16 cellular contexts compared by ENCODE assay signal in genomic region chr14:104276435-104276834, GRCh38.
"Had no signal": no experiment of that assay in that cellular context is flagged by ENCODE, and none has a peak within 500 bp of the region (broad histone marks: within the 10 kb centered on the region; RNA-seq: fewer than 3 reads in every experiment).

No MANE protein-coding gene starts in this region.

- H3K27ac ChIP-seq: adrenal gland, foreskin keratinocyte, left ventricle myocardium inferior, tibial artery, uterus, VCaP had no signal

- FAIRE-seq: astrocyte, bronchial epithelial cell had no signal

- ATAC-seq: activated naive CD4-positive, alpha-beta T cell treated with anti-CD3 and anti-CD28 coated beads, Interleukin-2, amount 50 U/mL, for 72 hours had no signal

- H3K27me3 ChIP-seq: adrenal gland, uterus had no signal

- H3K27ac Mint-ChIP-seq: activated naive CD4-positive, alpha-beta T cell treated with anti-CD3 and anti-CD28 coated beads, Interleukin-2, amount 50 U/mL, for 72 hours; nephron progenitor cell had no signal

- H3K36me3 Mint-ChIP-seq: activated naive CD4-positive, alpha-beta T cell treated with anti-CD3 and anti-CD28 coated beads, Interleukin-2, amount 50 U/mL, for 72 hours had no signal

- H3K4me1 ChIP-seq: adrenal gland, foreskin keratinocyte, left ventricle myocardium inferior, uterus had no signal

- H3K9me3 ChIP-seq: adrenal gland, left ventricle myocardium inferior, tibial artery, uterus had no signal

- H3K9me3 Mint-ChIP-seq: activated naive CD4-positive, alpha-beta T cell treated with anti-CD3 and anti-CD28 coated beads, Interleukin-2, amount 50 U/mL, for 72 hours had no signal

- H3K36me3 ChIP-seq: adrenal gland, left ventricle myocardium inferior, tibial artery, uterus had no signal

- H3K4me3 Mint-ChIP-seq: nephron progenitor cell had no signal

- DNase-seq: activated CD4-positive, alpha-beta T cell treated with anti-CD3 and anti-CD28 coated beads for 1 hour; activated gamma-delta T cell; left ventricle myocardium inferior; nephron progenitor cell; nucleus accumbens; stimulated activated CD8-positive, alpha-beta memory T cell treated with anti-CD3 and anti-CD28 coated beads, Interleukin-4, amount 100 ng/mL, for 48 hours; stimulated activated naive CD4-positive, alpha-beta T cell; T-helper 2 cell; tibial artery had no signal

- H3K4me3 ChIP-seq: adrenal gland, left ventricle myocardium inferior, tibial artery, uterus had no signal
